In the genomic region with DNA sequence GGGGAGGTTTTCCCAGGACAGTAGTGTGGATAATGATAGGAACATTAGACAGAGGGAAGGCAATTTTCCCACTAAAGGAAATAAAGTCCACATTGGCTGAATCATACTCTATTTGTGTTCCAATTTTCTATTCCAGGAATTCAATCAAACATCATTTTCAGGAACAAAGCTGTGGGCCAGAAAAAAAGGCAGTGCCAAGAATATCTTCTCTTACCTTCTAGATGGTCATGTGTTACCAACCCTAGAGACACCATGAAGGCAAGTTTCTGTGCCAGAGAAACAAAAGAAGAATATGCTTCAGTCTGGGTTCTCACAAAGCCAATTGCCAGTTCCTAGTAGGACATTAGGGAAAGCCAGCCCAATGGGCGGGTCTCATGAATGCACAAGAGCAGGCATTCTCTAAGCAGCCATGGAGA, we compare ENCODE assay signal across 18 cellular contexts. TPM values are rescaled to one million over a fixed set of nuclear protein-coding genes. Genes with fewer than 3 reads are reported as not detected.
"Had no signal": no experiment of that assay in that cellular context is flagged by ENCODE, and none has a peak within 500 bp of the region (broad histone marks: within the 10 kb centered on the region; RNA-seq: fewer than 3 reads in every experiment).

No MANE protein-coding gene starts in this region.

- H3K4me1 ChIP-seq: ascending aorta, foreskin keratinocyte, left lung, parathyroid adenoma, SJCRH30, upper lobe of left lung had no signal

- DNase-seq: activated CD4-positive, alpha-beta memory T cell treated with anti-CD3 and anti-CD28 coated beads, Interleukin-2, amount 10 ng/mL, durations not matched to agents 7 days and 5 days; activated CD4-positive, CD25-positive, alpha-beta regulatory T cell treated with anti-CD3 and anti-CD28 coated beads, Interleukin-2, amount 50 U/mL, for 72 hours; activated naive CD4-positive, alpha-beta T cell; effector CD8-positive, alpha-beta T cell; foreskin keratinocyte; heart left ventricle; left lung; sigmoid colon; SJCRH30; stimulated activated CD4-positive, alpha-beta T cell treated with anti-CD3 and anti-CD28 coated beads, Interleukin-2, amount 100 ng/mL, for 24 hours; stimulated activated naive CD4-positive, alpha-beta T cell treated with Interleukin-2 at 50 U/mL for 16 hours; upper lobe of left lung had no signal

- H2AFZ ChIP-seq: parathyroid adenoma had no signal

- H3K4me1 Mint-ChIP-seq: activated CD4-positive, alpha-beta memory T cell treated with anti-CD3 and anti-CD28 coated beads, Interleukin-2, amount 10 ng/mL, durations not matched to agents 7 days and 5 days had no signal

- H3K9me3 ChIP-seq: ascending aorta, heart left ventricle, left lung, sigmoid colon, SJCRH30, upper lobe of left lung had no signal

- H3K9me3 Mint-ChIP-seq: activated CD4-positive, alpha-beta memory T cell treated with anti-CD3 and anti-CD28 coated beads, Interleukin-2, amount 10 ng/mL, durations not matched to agents 7 days and 5 days had no signal

- H3K79me2 ChIP-seq: parathyroid adenoma had no signal

- H3K27me3 ChIP-seq: ascending aorta, foreskin keratinocyte, heart left ventricle, left lung, sigmoid colon, SJCRH30, upper lobe of left lung had no signal

- H3K36me3 ChIP-seq: SJCRH30 had no signal

- H3K9ac ChIP-seq: parathyroid adenoma had no signal

- H3K27ac Mint-ChIP-seq: activated CD4-positive, alpha-beta memory T cell treated with anti-CD3 and anti-CD28 coated beads, Interleukin-2, amount 10 ng/mL, durations not matched to agents 7 days and 5 days had no signal

- H3K4me3 Mint-ChIP-seq: activated CD4-positive, alpha-beta memory T cell treated with anti-CD3 and anti-CD28 coated beads, Interleukin-2, amount 10 ng/mL, durations not matched to agents 7 days and 5 days had no signal

- H3K4me3 ChIP-seq: ascending aorta, coronary artery, heart left ventricle, left lung, sigmoid colon, SJCRH30, upper lobe of left lung had no signal

- ATAC-seq: foreskin keratinocyte, left lung had no signal

- H3K27ac ChIP-seq: ascending aorta, coronary artery, epithelial cell of prostate, foreskin keratinocyte, heart left ventricle, left lung, parathyroid adenoma, sigmoid colon, SJCRH30, upper lobe of left lung had no signal

- H3K27me3 Mint-ChIP-seq: activated CD4-positive, alpha-beta memory T cell treated with anti-CD3 and anti-CD28 coated beads, Interleukin-2, amount 10 ng/mL, durations not matched to agents 7 days and 5 days had no signal

RNA-seq across cellular contexts. Expression of a gene that starts 27.5 kb away (rescaled TPM):
- total RNA-seq: ascending aorta, cardiac septum, myocyte, sigmoid colon had no signal

RNA-seq across cellular contexts. Expression of a gene that starts 42.9 kb away (rescaled TPM):
- total RNA-seq: ascending aorta had no signal
